In genomic region chr20:63980317-63980805, GRCh38 we compare ENCODE assay signal across 8 cellular contexts. TPM values are rescaled to one million over a fixed set of nuclear protein-coding genes. Genes with fewer than 3 reads are reported as not detected.
DNase-seq lines count a peak whose midpoint lies in the region; TF ChIP-seq lines count a peak whose summit lies in the region.

No MANE protein-coding gene starts in this region.

- no peak for TF ChIP-seq RAD21 in SK-N-SH (IDR thresholded peaks at IDR 0.05; ENCODE audit: low read length)

- peak overlapping the region; percentile 77 for H3K4ac ChIP-seq in neuronal stem cell (ENCODE audit: low read length)

- H4K20me1 ChIP-seq in DOHH2 (ENCODE audit: control insufficient read depth, insufficient read depth, low read depth, low read length) (peaks cover 4% of the 10 kb centered on the region; the same call in 1 of the 2 replicates), SK-N-SH (ENCODE audit: insufficient read depth) (no peaks in the 10 kb centered on the region)

- H3K27me3 ChIP-seq in DOHH2 (ENCODE audit: control insufficient read depth, low read length) (no peaks in the 10 kb centered on the region), SK-N-SH (ENCODE audit: insufficient read depth) (no peaks in the 10 kb centered on the region), endodermal cell (ENCODE audit: control insufficient read depth, insufficient read depth, low read length, poor library complexity, severe bottlenecking) (no peaks in the 10 kb centered on the region), neuronal stem cell (ENCODE audit: control insufficient read depth in 3 of 3, insufficient read depth in 3 of 3, low read depth in 1 of 3, low read length in 3 of 3) (peaks cover 0 to 3% (median 0%) of the 10 kb centered on the region in 3 experiments)

- WGBS in SK-N-SH (ENCODE audit: low lambda C conversion rate), result 79% methylated on average over 13 of the region's 15 CpGs
- 90 to 97% methylated on average over 8 to 15 of the region's 15 CpGs for WGBS in endodermal cell (ENCODE audit: insufficient coverage in 1 of 2, insufficient read length in 1 of 2), 2 experiments
- WGBS in neuronal stem cell (ENCODE audit: extremely low coverage in 2 of 2, insufficient read length in 2 of 2, insufficient replicate concordance in 1 of 2), 2 donors, result no CpG with 5 or more reads among the region's 15 CpGs

- H2AFZ ChIP-seq in SK-N-SH (ENCODE audit: low read depth) (peak overlapping the region; percentile 21; the same call in 1 of the 2 replicates), neuronal stem cell (ENCODE audit: low read length) (peak overlapping the region; percentile 88)

- H3K79me2 ChIP-seq in DOHH2 (ENCODE audit: control insufficient read depth, low read length) (peaks cover 46% of the 10 kb centered on the region), SK-N-SH (ENCODE audit: insufficient read depth) (peaks cover 40% of the 10 kb centered on the region)

- peak overlapping the region; percentile 98 for H3K23ac ChIP-seq in neuronal stem cell (ENCODE audit: low read depth, low read length, poor library complexity)

- no peaks in the 10 kb centered on the region for H3K9me3 Mint-ChIP-seq in endodermal cell

- H3K4me1 ChIP-seq in DOHH2 (ENCODE audit: control insufficient read depth, low read length), result peaks cover 41% of the 10 kb centered on the region
- peaks cover 12 to 24% of the 10 kb centered on the region in 2 experiments for H3K4me1 ChIP-seq in SK-N-SH (ENCODE audit: control insufficient read depth in 1 of 2, insufficient read depth in 2 of 2, low read depth in 1 of 2, low read length in 1 of 2)
- H3K4me1 ChIP-seq in endodermal cell (ENCODE audit: control insufficient read depth, insufficient read depth, low read length), result peaks cover 9% of the 10 kb centered on the region
- H3K4me1 ChIP-seq in neuronal stem cell (ENCODE audit: control insufficient read depth in 2 of 2, insufficient read depth in 1 of 2, low read depth in 1 of 2, low read length in 2 of 2), result peaks cover 11 to 14% of the 10 kb centered on the region in 2 donors

- CTCF ChIA-PET in SK-N-SH (lab: Yijun Ruan, JAX), result interaction anchor here (0.6 to 3.9 kb wide), 42 partner anchors 8 to 453 kb away, joined by 3 to 41 read pairs (median 4); partner anchors contain the start of genes ARFRP1, C20orf204, GMEB2 and NPBWR2
- CTCF ChIA-PET in HEK293T (lab: Yijun Ruan, JAX), result interaction anchor here (0.6 to 2.1 kb wide), 11 partner anchors 12 to 435 kb away, joined by 3 to 7 read pairs (median 4); partner anchors contain the start of gene TCEA2

- POLR2A ChIA-PET in SK-N-SH (lab: Yijun Ruan, JAX) (interaction anchor here (0.8 to 3.4 kb wide), 8 partner anchors 23 to 272 kb away, joined by 3 to 18 read pairs (median 4); partner anchors contain the start of genes ARFRP1, TCEA2, TPD52L2 and ZGPAT), HEK293T (lab: Yijun Ruan, JAX) (interaction anchor here (0.5 to 2.3 kb wide), 15 partner anchors 10 to 443 kb away, joined by 3 to 13 read pairs (median 3); partner anchors contain the start of genes LKAAEAR1, PTK6, RTEL1 and TCEA2)

- peak overlapping the region; percentile 72 for H3K27ac Mint-ChIP-seq in endodermal cell

- peak overlapping the region; percentile 99 for H2BK12ac ChIP-seq in neuronal stem cell (ENCODE audit: low read length)

- peaks cover 23% of the 10 kb centered on the region for H3K36me3 Mint-ChIP-seq in endodermal cell (ENCODE audit: low read depth)

- no peaks in the 10 kb centered on the region for H3K9me2 ChIP-seq in DOHH2 (replicated peaks; ENCODE audit: control insufficient read depth, low read length)
- no peaks in the 10 kb centered on the region for H3K9me2 ChIP-seq in SK-N-SH

- peak overlapping the region; percentile 77 for H3K4me2 ChIP-seq in DOHH2 (ENCODE audit: low read length)
- H3K4me2 ChIP-seq in SK-N-SH, result peak overlapping the region; percentile 90
- H3K4me2 ChIP-seq in neuronal stem cell (ENCODE audit: insufficient read depth, low read length, poor library complexity, severe bottlenecking), result peak overlapping the region; percentile 99

- peak overlapping the region; percentile 77 for H2BK5ac ChIP-seq in neuronal stem cell (ENCODE audit: low read length)

- H2BK15ac ChIP-seq in neuronal stem cell (ENCODE audit: low read length), result peak overlapping the region; percentile 86

- peak overlapping the region; percentile 88 for H3K4me3 Mint-ChIP-seq in endodermal cell

- TF ChIP-seq CTCF in DOHH2 (IDR thresholded peaks at IDR 0.05; ENCODE audit: low read depth, low read length, poor library complexity, severe bottlenecking) (no peak), HFF-Myc (IDR thresholded peaks at IDR 0.05; ENCODE audit: low read depth, low read length, missing control alignments) (no peak), SK-N-SH (IDR thresholded peaks at IDR 0.05) (no peak), endodermal cell (conservative IDR thresholded peaks at IDR 0.05) (no peak)

- H3K36me3 ChIP-seq in DOHH2 (ENCODE audit: control insufficient read depth, low read length), result peaks cover 34% of the 10 kb centered on the region
- peaks cover 16 to 18% of the 10 kb centered on the region in 2 experiments for H3K36me3 ChIP-seq in SK-N-SH (replicated peaks in 1 of 2; ENCODE audit: control insufficient read depth in 1 of 2, insufficient read depth in 2 of 2, low read length in 1 of 2)
- H3K36me3 ChIP-seq in endodermal cell (ENCODE audit: control insufficient read depth, insufficient read depth, low read length), result peaks cover 26% of the 10 kb centered on the region
- peaks cover 16 to 32% of the 10 kb centered on the region in 2 donors for H3K36me3 ChIP-seq in neuronal stem cell (replicated peaks in 1 of 2; ENCODE audit: control insufficient read depth in 2 of 2, insufficient read depth in 2 of 2, low read length in 2 of 2)

- no peaks in the 10 kb centered on the region for H3K9me3 ChIP-seq in DOHH2 (ENCODE audit: control insufficient read depth, insufficient read depth, low read length)
- H3K9me3 ChIP-seq in SK-N-SH, result no peaks in the 10 kb centered on the region
- H3K9me3 ChIP-seq in endodermal cell (ENCODE audit: control insufficient read depth, low read length), result no peaks in the 10 kb centered on the region
- no peaks in the 10 kb centered on the region for H3K9me3 ChIP-seq in neuronal stem cell (replicated peaks in 1 of 2; ENCODE audit: control insufficient read depth in 2 of 2, insufficient read depth in 1 of 2, low read depth in 1 of 2, low read length in 2 of 2)

- H4K91ac ChIP-seq in neuronal stem cell (ENCODE audit: low read depth, low read length, poor library complexity), result peak overlapping the region; percentile 49

- H3K4me3 ChIP-seq in DOHH2 (ENCODE audit: low read length) (peak overlapping the region; percentile 97), HFF-Myc (replicated peaks; ENCODE audit: low read depth, low read length) (peak overlapping the region; percentile 89), SK-N-SH (ENCODE audit: low read depth in 2 of 2, low read length in 1 of 2) (peak overlapping the region; percentile 77 to 98), endodermal cell (ENCODE audit: low read length) (peak overlapping the region; percentile 85), neuronal stem cell (ENCODE audit: low read length in 2 of 2) (peak overlapping the region; percentile 84 to 93)

- H2AK5ac ChIP-seq in neuronal stem cell (ENCODE audit: low read depth, low read length), result peak overlapping the region; percentile 99

- DNase-seq in HFF-Myc (ENCODE audit: extremely low read depth, low read depth) (no peak), SK-N-SH (no peak), endodermal cell (no peak), neuronal stem cell (ENCODE audit: low spot score) (no peak), NCI-H2107 treated with DMSO at 0.1 percent for 48 hours (lab: John Stamatoyannopoulos, UW; ENCODE audit: unreplicated experiment) (no peak), HEK293T (ENCODE audit: extremely low spot score) (no peak), SW480 (ENCODE audit: low spot score) (no peak)

- H3F3A ChIP-seq in DOHH2 (ENCODE audit: control insufficient read depth, insufficient read depth) (peaks cover 17% of the 10 kb centered on the region), SK-N-SH (replicated peaks; ENCODE audit: insufficient read depth) (peaks cover 13% of the 10 kb centered on the region)

- H3K27me3 Mint-ChIP-seq in endodermal cell (ENCODE audit: insufficient read depth), result peaks cover 10% of the 10 kb centered on the region

- no peak overlapping the region for H3K9ac ChIP-seq in SK-N-SH
- no peak overlapping the region for H3K9ac ChIP-seq in endodermal cell (ENCODE audit: extremely low read depth, low read length, poor library complexity, severe bottlenecking)
- peak overlapping the region; percentile 51 for H3K9ac ChIP-seq in neuronal stem cell (ENCODE audit: low read depth, low read length, poor library complexity)

- peak overlapping the region; percentile 98 for H4K8ac ChIP-seq in neuronal stem cell (ENCODE audit: low read depth, low read length)

- H3K14ac ChIP-seq in neuronal stem cell (ENCODE audit: low read length), result peak overlapping the region; percentile 96

- H3K27ac ChIP-seq in DOHH2 (ENCODE audit: low read depth, low read length) (peak overlapping the region; percentile 90), SK-N-SH (ENCODE audit: low read depth in 2 of 2, low read length in 1 of 2) (peak overlapping the region; percentile 84 to 89; a peak in 3 of 4 replicates), endodermal cell (ENCODE audit: low read depth, low read length) (no peak overlapping the region), neuronal stem cell (replicated peaks; ENCODE audit: low read length) (no peak overlapping the region)

- H2BK120ac ChIP-seq in neuronal stem cell (ENCODE audit: low read depth, low read length), result peak overlapping the region; percentile 95

- no peak for TF ChIP-seq EP300 in SK-N-SH (IDR thresholded peaks at IDR 0.05; ENCODE audit: borderline replicate concordance in 1 of 2, low read depth in 1 of 2, low read length in 1 of 2)

- peaks cover 10% of the 10 kb centered on the region for H3K79me1 ChIP-seq in neuronal stem cell (ENCODE audit: low read depth, low read length)

- H3K18ac ChIP-seq in neuronal stem cell (ENCODE audit: low read length), result peak overlapping the region; percentile 95

- peaks cover 19% of the 10 kb centered on the region for H3K4me1 Mint-ChIP-seq in endodermal cell

RNA-seq across cellular contexts. Expression of gene PRPF6, which starts 0.6 kb away (rescaled TPM):
- 50.1 and 59.1 TPM in 2 replicates for polyA plus RNA-seq in SK-N-SH (2012; rRNA removed)
- polyA plus RNA-seq in SK-N-SH (2012; cell fraction: cytosol; rRNA removed), result 38.8 and 45.4 TPM in 2 replicates
- polyA plus RNA-seq in SK-N-SH (2012; cell fraction: nucleus; rRNA removed), result 62.1 and 68.6 TPM in 2 replicates
- total RNA-seq in endodermal cell, result 10 to 100 TPM; 73.3 to 73.9 TPM
- 58.8 TPM for polyA plus RNA-seq in endodermal cell (2013, experiment 1 of 2)
- 53.3 TPM for polyA plus RNA-seq in endodermal cell (2013, experiment 2 of 2)
- polyA plus RNA-seq in neuronal stem cell (2013, experiment 1 of 2), result 50.0 TPM
- polyA plus RNA-seq in neuronal stem cell (2013, experiment 2 of 2), result 49.3 TPM

RNA-seq across cellular contexts. Expression of gene SAMD10, which starts 0.9 kb away (rescaled TPM):
- 11.0 and 11.6 TPM in 2 replicates for polyA plus RNA-seq in SK-N-SH (2012; rRNA removed)
- polyA plus RNA-seq in SK-N-SH (2012; cell fraction: cytosol; rRNA removed), result 3.8 and 5.8 TPM in 2 replicates
- polyA plus RNA-seq in SK-N-SH (2012; cell fraction: nucleus; rRNA removed), result 72.3 and 82.0 TPM in 2 replicates
- 1 to 10 TPM; 5.6 to 6.0 TPM for total RNA-seq in endodermal cell
- polyA plus RNA-seq in endodermal cell (2013, experiment 1 of 2), result 7.2 TPM
- polyA plus RNA-seq in endodermal cell (2013, experiment 2 of 2), result 7.0 TPM
- 6.5 TPM for polyA plus RNA-seq in neuronal stem cell (2013, experiment 1 of 2)
- polyA plus RNA-seq in neuronal stem cell (2013, experiment 2 of 2), result 5.8 TPM

RNA-seq across cellular contexts. Expression of gene ZNF512B, which starts 10.6 kb away (rescaled TPM):
- 10.4 and 11.8 TPM in 2 replicates for polyA plus RNA-seq in SK-N-SH (2012; rRNA removed)
- 5.1 and 8.4 TPM in 2 replicates for polyA plus RNA-seq in SK-N-SH (2012; cell fraction: cytosol; rRNA removed)
- 43.8 and 50.5 TPM in 2 replicates for polyA plus RNA-seq in SK-N-SH (2012; cell fraction: nucleus; rRNA removed)
- 10 to 100 TPM; 23.7 to 26.8 TPM for total RNA-seq in endodermal cell
- 14.3 TPM for polyA plus RNA-seq in endodermal cell (2013, experiment 1 of 2)
- polyA plus RNA-seq in endodermal cell (2013, experiment 2 of 2), result 11.6 TPM
- polyA plus RNA-seq in neuronal stem cell (2013, experiment 1 of 2), result 7.8 TPM
- polyA plus RNA-seq in neuronal stem cell (2013, experiment 2 of 2), result 7.3 TPM

RNA-seq across cellular contexts. Expression of gene UCKL1, which starts 24.1 kb away (rescaled TPM):
- 70.3 and 71.6 TPM in 2 replicates for polyA plus RNA-seq in SK-N-SH (2012; rRNA removed)
- 25.9 and 43.7 TPM in 2 replicates for polyA plus RNA-seq in SK-N-SH (2012; cell fraction: cytosol; rRNA removed)
- 214 and 226 TPM in 2 replicates for polyA plus RNA-seq in SK-N-SH (2012; cell fraction: nucleus; rRNA removed)
- 10 to 100 TPM; 36.5 to 47.8 TPM for total RNA-seq in endodermal cell
- polyA plus RNA-seq in endodermal cell (2013, experiment 1 of 2), result 41.0 TPM
- polyA plus RNA-seq in endodermal cell (2013, experiment 2 of 2), result 37.5 TPM
- polyA plus RNA-seq in neuronal stem cell (2013, experiment 1 of 2), result 17.0 TPM
- polyA plus RNA-seq in neuronal stem cell (2013, experiment 2 of 2), result 15.6 TPM

RNA-seq across cellular contexts. Expression of gene C20orf204, which starts 55.6 kb away (rescaled TPM):
- 0.16 and 0.21 TPM in 2 replicates for polyA plus RNA-seq in SK-N-SH (2012; rRNA removed)
- polyA plus RNA-seq in SK-N-SH (2012; cell fraction: cytosol; rRNA removed), result 0.01 and 0.05 TPM in 2 replicates
- 2.1 and 5.9 TPM in 2 replicates for polyA plus RNA-seq in SK-N-SH (2012; cell fraction: nucleus; rRNA removed)
- total RNA-seq in endodermal cell, result 1 to 10 TPM; 4.0 to 4.1 TPM
- 0.78 TPM for polyA plus RNA-seq in endodermal cell (2013, experiment 1 of 2)
- polyA plus RNA-seq in endodermal cell (2013, experiment 2 of 2), result 0.75 TPM
- 0.14 TPM for polyA plus RNA-seq in neuronal stem cell (2013, experiment 1 of 2)
- polyA plus RNA-seq in neuronal stem cell (2013, experiment 2 of 2), result 0.25 TPM

Comparison
In these comparisons a context has a peak if more than half of its experiments do, and no peak if none do; other contexts are left out.
1. H3K27ac ChIP-seq: peak in DOHH2 (single experiment) and SK-N-SH (2 of 2); none in endodermal cell (single experiment) and neuronal stem cell (single experiment).
2. Peak in every context shown above with its lines, with median percentiles within 50 percentile points of each other: H3K4me2 ChIP-seq and H3K4me3 ChIP-seq.